ENCODE assay signal across 8 cellular contexts in genomic region chrX:72003811-72004750, GRCh38.
DNase-seq lines count a peak whose midpoint lies in the region; ATAC-seq and TF ChIP-seq lines count a peak whose summit lies in the region.

No MANE protein-coding gene starts in this region.

- POLR2A ChIA-PET in CD4-positive, alpha-beta memory T cell (lab: Charles Lee; ENCODE audit: partially characterized antibody): no interaction called here

- H3K4me1 ChIP-seq in body of pancreas (no peaks in the 10 kb centered on the region), upper lobe of right lung (no peaks in the 10 kb centered on the region)
- H3K4me1 ChIP-seq in CD4-positive, alpha-beta memory T cell (ENCODE audit: insufficient read depth, low read length): peaks cover 3% of the 10 kb centered on the region

- peak in 3 of 7 experiments; percentile 17 to 29 (median 20) for TF ChIP-seq CTCF in body of pancreas (IDR thresholded peaks at IDR 0.05)
- no peak for TF ChIP-seq CTCF in upper lobe of right lung (IDR thresholded peaks at IDR 0.05)

- no peak overlapping the region for H3K4me3 Mint-ChIP-seq in CD4-positive, alpha-beta memory T cell

- H3K36me3 ChIP-seq in body of pancreas (replicated peaks in 1 of 2; ENCODE audit: insufficient read depth in 1 of 2, low read depth in 2 of 2): no peaks in the 10 kb centered on the region
- no peaks in the 10 kb centered on the region for H3K36me3 ChIP-seq in upper lobe of right lung
- no peaks in the 10 kb centered on the region for H3K36me3 ChIP-seq in CD4-positive, alpha-beta memory T cell (ENCODE audit: insufficient read depth, low read length)

- no peaks in the 10 kb centered on the region for H3K27me3 Mint-ChIP-seq in CD4-positive, alpha-beta memory T cell

- WGBS in body of pancreas, 2 donors: 20 to 37% methylated on average over 4 to 16 of the region's 17 CpGs

- DNase-seq in NCI-H524 (lab: John Stamatoyannopoulos, UW): peak; percentile 42 to 76
- no peak for DNase-seq in NCI-H524 treated with DMSO at 0.1 percent for 48 hours (lab: John Stamatoyannopoulos, UW)
- peak in 3 of 4 donors; percentile 31 to 60 (median 58) for DNase-seq in body of pancreas
- no peak for DNase-seq in upper lobe of right lung
- no peak for DNase-seq in CD4-positive, alpha-beta memory T cell

- CTCF ChIA-PET in CD4-positive, alpha-beta memory T cell (lab: Charles Lee; ENCODE audit: partially characterized antibody): interaction anchor here (1.0 kb wide), 1 partner anchor 12 kb away, joined by 3 read pairs; no protein-coding TSS in a partner anchor

- H3K4me1 Mint-ChIP-seq in CD4-positive, alpha-beta memory T cell: peaks cover 0 to under 1% (median under 1%) of the 10 kb centered on the region in 4 donors

- no peak overlapping the region for H3K4me3 ChIP-seq in body of pancreas
- no peak overlapping the region for H3K4me3 ChIP-seq in upper lobe of right lung
- H3K4me3 ChIP-seq in CD4-positive, alpha-beta memory T cell (ENCODE audit: low read length in 2 of 2): no peak overlapping the region

- no peak overlapping the region for H3K27ac Mint-ChIP-seq in CD4-positive, alpha-beta memory T cell

- H3K27ac ChIP-seq in body of pancreas (no peak overlapping the region), layer of hippocampus (ENCODE audit: low read depth, low read length) (peak overlapping the region; percentile 20), upper lobe of right lung (no peak overlapping the region)
- H3K27ac ChIP-seq in CD4-positive, alpha-beta memory T cell (ENCODE audit: low read depth, low read length): no peak overlapping the region

- peaks cover 0 to under 1% (median 0%) of the 10 kb centered on the region in 8 donors for H3K9me3 Mint-ChIP-seq in CD4-positive, alpha-beta memory T cell

- H3K27me3 ChIP-seq in body of pancreas (no peaks in the 10 kb centered on the region), layer of hippocampus (ENCODE audit: control insufficient read depth, insufficient read depth, low read length) (no peaks in the 10 kb centered on the region), upper lobe of right lung (no peaks in the 10 kb centered on the region)
- no peaks in the 10 kb centered on the region for H3K27me3 ChIP-seq in CD4-positive, alpha-beta memory T cell (ENCODE audit: insufficient read depth, low read length)

- H3K36me3 Mint-ChIP-seq in CD4-positive, alpha-beta memory T cell: no peaks in the 10 kb centered on the region

- intact Hi-C loops in body of pancreas (cut with DNase I): loop anchor here (5.0 kb wide), 1 partner anchor 118 kb away; no protein-coding TSS in a partner anchor
- intact Hi-C loops in upper lobe of right lung (cut with DNase I): loop anchor here (10.0 kb wide), 1 partner anchor 131 kb away; the partner anchor contains the start of gene RTL5
- intact Hi-C loops in CD4-positive, alpha-beta memory T cell (cut with micrococcal nuclease): no loop called here

- no peak for TF ChIP-seq POLR2A in body of pancreas (IDR thresholded peaks at IDR 0.05)

- H3K9me3 ChIP-seq in body of pancreas (no peaks in the 10 kb centered on the region), upper lobe of right lung (no peaks in the 10 kb centered on the region)
- no peaks in the 10 kb centered on the region for H3K9me3 ChIP-seq in CD4-positive, alpha-beta memory T cell (ENCODE audit: control insufficient read depth in 1 of 2, low read length in 2 of 2)

- ATAC-seq in body of pancreas: peak; percentile 42
- ATAC-seq in upper lobe of right lung: peak; percentile 32
- no peak for ATAC-seq in GM18907 (IDR thresholded peaks at IDR 0.05; ENCODE audit: unreplicated experiment)
- ATAC-seq in GM21825 (IDR thresholded peaks at IDR 0.05; ENCODE audit: unreplicated experiment): no peak

Comparison
In these comparisons a context has a peak if more than half of its experiments do, and no peak if none do; other contexts are left out.
1. DNase-seq: peak in NCI-H524 (2 of 2) and body of pancreas (3 of 4); none in NCI-H524 treated with DMSO at 0.1 percent for 48 hours (single experiment), upper lobe of right lung (single experiment) and CD4-positive, alpha-beta memory T cell (0 of 5).
2. ATAC-seq: peak in body of pancreas (single experiment) and upper lobe of right lung (single experiment); none in GM18907 (single experiment) and GM21825 (single experiment).